In the genomic region with DNA sequence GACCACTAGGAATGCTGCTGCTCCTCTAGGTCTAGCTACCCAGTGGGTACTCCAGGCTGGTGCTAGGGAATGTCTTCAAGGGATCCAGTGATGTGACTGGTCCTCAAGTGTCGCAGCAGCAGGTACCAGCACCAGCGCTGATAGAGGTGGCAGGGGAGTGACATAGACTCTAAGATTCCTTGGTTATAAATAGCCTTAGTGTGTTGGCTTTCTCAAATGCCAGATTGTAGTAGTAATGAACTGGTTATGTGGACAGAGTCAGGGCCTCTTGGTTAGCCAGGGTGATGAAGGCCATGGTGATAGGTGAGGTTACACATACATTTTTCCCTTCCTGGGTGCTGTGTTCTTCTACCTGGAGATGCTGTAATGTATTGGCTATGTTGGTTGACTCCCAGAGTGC, we compare ENCODE assay signal across 2 cellular contexts.
TF ChIP-seq lines count a peak whose summit lies in the region.

No MANE protein-coding gene starts in this region.

TF ChIP-seq in IMR-90, 13 proteins besides CTCF, POLR2A, EP300 and RAD21:
- no peak for TF ChIP-seq MXI1 (IDR thresholded peaks at IDR 0.05; ENCODE audit: borderline replicate concordance, low read depth, low read length)
- no peak for TF ChIP-seq MAFK (IDR thresholded peaks at IDR 0.05; ENCODE audit: low read depth, low read length)
- no peak for TF ChIP-seq RCOR1 (IDR thresholded peaks at IDR 0.05; ENCODE audit: insufficient replicate concordance, low read length)
- TF ChIP-seq MAZ (IDR thresholded peaks at IDR 0.05; ENCODE audit: borderline replicate concordance, low read depth, low read length), result no peak
- no peak for TF ChIP-seq FOS (IDR thresholded peaks at IDR 0.05; ENCODE audit: low read depth, low read length)
- TF ChIP-seq, protein P1, sequence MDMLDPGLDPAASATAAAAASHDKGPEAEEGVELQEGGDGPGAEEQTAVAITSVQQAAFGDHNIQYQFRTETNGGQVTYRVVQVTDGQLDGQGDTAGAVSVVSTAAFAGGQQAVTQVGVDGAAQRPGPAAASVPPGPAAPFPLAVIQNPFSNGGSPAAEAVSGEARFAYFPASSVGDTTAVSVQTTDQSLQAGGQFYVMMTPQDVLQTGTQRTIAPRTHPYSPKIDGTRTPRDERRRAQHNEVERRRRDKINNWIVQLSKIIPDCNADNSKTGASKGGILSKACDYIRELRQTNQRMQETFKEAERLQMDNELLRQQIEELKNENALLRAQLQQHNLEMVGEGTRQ (IDR thresholded peaks at IDR 0.05; ENCODE audit: low read depth, low read length), result no peak
- no peak for TF ChIP-seq CHD1 (IDR thresholded peaks at IDR 0.05; ENCODE audit: low read depth, low read length)
- TF ChIP-seq, protein P2, sequence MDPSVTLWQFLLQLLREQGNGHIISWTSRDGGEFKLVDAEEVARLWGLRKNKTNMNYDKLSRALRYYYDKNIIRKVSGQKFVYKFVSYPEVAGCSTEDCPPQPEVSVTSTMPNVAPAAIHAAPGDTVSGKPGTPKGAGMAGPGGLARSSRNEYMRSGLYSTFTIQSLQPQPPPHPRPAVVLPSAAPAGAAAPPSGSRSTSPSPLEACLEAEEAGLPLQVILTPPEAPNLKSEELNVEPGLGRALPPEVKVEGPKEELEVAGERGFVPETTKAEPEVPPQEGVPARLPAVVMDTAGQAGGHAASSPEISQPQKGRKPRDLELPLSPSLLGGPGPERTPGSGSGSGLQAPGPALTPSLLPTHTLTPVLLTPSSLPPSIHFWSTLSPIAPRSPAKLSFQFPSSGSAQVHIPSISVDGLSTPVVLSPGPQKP (IDR thresholded peaks at IDR 0.05; ENCODE audit: borderline replicate concordance, low read depth, low read length), result no peak
- no peak for TF ChIP-seq BHLHE40 (IDR thresholded peaks at IDR 0.05; ENCODE audit: low read depth, low read length)
- TF ChIP-seq RFX5 (IDR thresholded peaks at IDR 0.05; ENCODE audit: low read depth, low read length), result no peak
- TF ChIP-seq SMC3 (IDR thresholded peaks at IDR 0.05; ENCODE audit: low read depth, low read length), result no peak
- TF ChIP-seq NFE2L2 (IDR thresholded peaks at IDR 0.05; ENCODE audit: low read depth, low read length), result no peak
- no peak for TF ChIP-seq CEBPB (IDR thresholded peaks at IDR 0.05; ENCODE audit: low read depth, low read length)

TF ChIP-seq in HepG2, 621 proteins besides CTCF, POLR2A, EP300 and RAD21:
- TF ChIP-seq, protein P3, sequence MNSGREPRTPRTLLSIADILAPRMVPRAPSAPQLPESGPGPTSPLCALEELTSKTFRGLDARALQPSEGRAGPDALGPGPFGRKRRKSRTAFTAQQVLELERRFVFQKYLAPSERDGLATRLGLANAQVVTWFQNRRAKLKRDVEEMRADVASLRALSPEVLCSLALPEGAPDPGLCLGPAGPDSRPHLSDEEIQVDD (CRISPR knock-in tag; IDR thresholded peaks at IDR 0.05; ENCODE audit: borderline replicate concordance), result no peak
- TF ChIP-seq, protein P4, sequence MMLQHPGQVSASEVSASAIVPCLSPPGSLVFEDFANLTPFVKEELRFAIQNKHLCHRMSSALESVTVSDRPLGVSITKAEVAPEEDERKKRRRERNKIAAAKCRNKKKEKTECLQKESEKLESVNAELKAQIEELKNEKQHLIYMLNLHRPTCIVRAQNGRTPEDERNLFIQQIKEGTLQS (CRISPR knock-in tag; IDR thresholded peaks at IDR 0.05), result no peak
- no peak for TF ChIP-seq PHF5A (CRISPR knock-in tag; IDR thresholded peaks at IDR 0.05; ENCODE audit: low read depth, unreplicated experiment)
- no peak for TF ChIP-seq ZNF550 (CRISPR knock-in tag; IDR thresholded peaks at IDR 0.05; ENCODE audit: borderline replicate concordance)
- TF ChIP-seq, protein P5, sequence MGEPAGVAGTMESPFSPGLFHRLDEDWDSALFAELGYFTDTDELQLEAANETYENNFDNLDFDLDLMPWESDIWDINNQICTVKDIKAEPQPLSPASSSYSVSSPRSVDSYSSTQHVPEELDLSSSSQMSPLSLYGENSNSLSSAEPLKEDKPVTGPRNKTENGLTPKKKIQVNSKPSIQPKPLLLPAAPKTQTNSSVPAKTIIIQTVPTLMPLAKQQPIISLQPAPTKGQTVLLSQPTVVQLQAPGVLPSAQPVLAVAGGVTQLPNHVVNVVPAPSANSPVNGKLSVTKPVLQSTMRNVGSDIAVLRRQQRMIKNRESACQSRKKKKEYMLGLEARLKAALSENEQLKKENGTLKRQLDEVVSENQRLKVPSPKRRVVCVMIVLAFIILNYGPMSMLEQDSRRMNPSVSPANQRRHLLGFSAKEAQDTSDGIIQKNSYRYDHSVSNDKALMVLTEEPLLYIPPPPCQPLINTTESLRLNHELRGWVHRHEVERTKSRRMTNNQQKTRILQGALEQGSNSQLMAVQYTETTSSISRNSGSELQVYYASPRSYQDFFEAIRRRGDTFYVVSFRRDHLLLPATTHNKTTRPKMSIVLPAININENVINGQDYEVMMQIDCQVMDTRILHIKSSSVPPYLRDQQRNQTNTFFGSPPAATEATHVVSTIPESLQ (CRISPR knock-in tag; conservative IDR thresholded peaks at IDR 0.05), result no peak
- TF ChIP-seq ZNF292 (CRISPR knock-in tag; IDR thresholded peaks at IDR 0.05; ENCODE audit: borderline replicate concordance, low read depth), result no peak
- TF ChIP-seq, protein P6, sequence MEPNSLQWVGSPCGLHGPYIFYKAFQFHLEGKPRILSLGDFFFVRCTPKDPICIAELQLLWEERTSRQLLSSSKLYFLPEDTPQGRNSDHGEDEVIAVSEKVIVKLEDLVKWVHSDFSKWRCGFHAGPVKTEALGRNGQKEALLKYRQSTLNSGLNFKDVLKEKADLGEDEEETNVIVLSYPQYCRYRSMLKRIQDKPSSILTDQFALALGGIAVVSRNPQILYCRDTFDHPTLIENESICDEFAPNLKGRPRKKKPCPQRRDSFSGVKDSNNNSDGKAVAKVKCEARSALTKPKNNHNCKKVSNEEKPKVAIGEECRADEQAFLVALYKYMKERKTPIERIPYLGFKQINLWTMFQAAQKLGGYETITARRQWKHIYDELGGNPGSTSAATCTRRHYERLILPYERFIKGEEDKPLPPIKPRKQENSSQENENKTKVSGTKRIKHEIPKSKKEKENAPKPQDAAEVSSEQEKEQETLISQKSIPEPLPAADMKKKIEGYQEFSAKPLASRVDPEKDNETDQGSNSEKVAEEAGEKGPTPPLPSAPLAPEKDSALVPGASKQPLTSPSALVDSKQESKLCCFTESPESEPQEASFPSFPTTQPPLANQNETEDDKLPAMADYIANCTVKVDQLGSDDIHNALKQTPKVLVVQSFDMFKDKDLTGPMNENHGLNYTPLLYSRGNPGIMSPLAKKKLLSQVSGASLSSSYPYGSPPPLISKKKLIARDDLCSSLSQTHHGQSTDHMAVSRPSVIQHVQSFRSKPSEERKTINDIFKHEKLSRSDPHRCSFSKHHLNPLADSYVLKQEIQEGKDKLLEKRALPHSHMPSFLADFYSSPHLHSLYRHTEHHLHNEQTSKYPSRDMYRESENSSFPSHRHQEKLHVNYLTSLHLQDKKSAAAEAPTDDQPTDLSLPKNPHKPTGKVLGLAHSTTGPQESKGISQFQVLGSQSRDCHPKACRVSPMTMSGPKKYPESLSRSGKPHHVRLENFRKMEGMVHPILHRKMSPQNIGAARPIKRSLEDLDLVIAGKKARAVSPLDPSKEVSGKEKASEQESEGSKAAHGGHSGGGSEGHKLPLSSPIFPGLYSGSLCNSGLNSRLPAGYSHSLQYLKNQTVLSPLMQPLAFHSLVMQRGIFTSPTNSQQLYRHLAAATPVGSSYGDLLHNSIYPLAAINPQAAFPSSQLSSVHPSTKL (CRISPR knock-in tag; IDR thresholded peaks at IDR 0.05), result no peak
- no peak for TF ChIP-seq RORA (CRISPR knock-in tag; IDR thresholded peaks at IDR 0.05)
- TF ChIP-seq FOSL2 (CRISPR knock-in tag; IDR thresholded peaks at IDR 0.05), result no peak
